In genomic region chr5:68777145-68777544, GRCh38 we compare ENCODE assay signal across 17 cellular contexts.
"Had no signal": no experiment of that assay in that cellular context is flagged by ENCODE, and none has a peak within 500 bp of the region (broad histone marks: within the 10 kb centered on the region; RNA-seq: fewer than 3 reads in every experiment).

No MANE protein-coding gene starts in this region.

- H3K27ac ChIP-seq: SJSA1, SK-N-MC had no signal

- FAIRE-seq: RCC 7860 had no signal

- H3K36me3 ChIP-seq: MG63, SJSA1 had no signal

- DNase-seq: KBM-7, MG63, NCI-H1092 treated with DMSO at 0.1 percent for 48 hours, NCI-H1436, NCI-H187, NCI-H2029, NCI-H2171 treated with DMSO at 0.1 percent for 48 hours, NCI-H2227 treated with DMSO at 0.1 percent for 48 hours, NCI-H524, NCI-H526 treated with DMSO at 0.1 percent for 48 hours, NCI-H748 treated with DMSO at 0.1 percent for 48 hours, Right ventricle myocardium superior, RPMI8226, SIG-M5 had no signal

- H3K4me1 ChIP-seq: SJSA1 had no signal

- H3K4me3 ChIP-seq: MG63, SJSA1, SK-N-MC had no signal

- H3K27me3 ChIP-seq: MG63, SJSA1 had no signal

- H3K9me3 ChIP-seq: MG63, SJSA1 had no signal
